17 cellular contexts compared by ENCODE assay signal in the genomic region with DNA sequence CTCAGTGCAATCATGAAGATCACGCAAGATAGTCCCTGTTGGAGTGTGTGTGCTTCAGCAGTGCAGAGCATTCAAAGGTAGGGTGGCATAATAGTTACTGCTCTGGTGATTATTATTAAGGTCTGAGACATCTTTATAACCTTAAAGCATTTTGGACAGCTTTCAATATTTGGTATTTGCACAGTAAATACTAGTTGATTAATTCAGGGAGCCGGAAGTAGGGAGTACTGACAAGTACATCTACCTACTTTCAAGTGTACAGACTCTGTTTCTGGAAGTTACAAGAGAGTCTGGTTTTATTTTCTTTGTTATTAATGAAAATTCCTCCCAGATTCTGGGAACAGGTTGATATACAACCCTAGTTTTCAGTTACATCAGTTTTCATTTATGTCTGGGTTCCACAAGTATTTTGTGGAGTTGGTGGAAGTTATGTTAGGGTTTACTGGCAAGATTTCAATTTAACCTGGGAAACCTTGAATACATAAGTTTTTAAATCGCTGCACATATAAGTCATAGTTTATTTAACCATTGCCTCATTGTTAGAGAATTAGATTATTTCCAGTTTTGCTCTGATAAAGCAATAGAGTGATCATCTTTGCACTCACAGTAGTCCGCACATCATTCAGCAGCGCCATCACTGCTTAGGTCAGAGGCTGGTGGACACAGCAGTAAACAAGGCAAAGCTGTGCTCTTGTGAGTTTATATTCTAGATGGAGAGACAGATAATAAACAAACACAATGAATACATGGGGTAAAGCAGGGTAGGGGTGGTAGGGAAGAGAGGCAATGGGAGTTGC.
DNase-seq lines count a peak whose midpoint lies in the region; ATAC-seq, FAIRE-seq and TF ChIP-seq lines count a peak whose summit lies in the region.
"Had no signal": no experiment of that assay in that cellular context is flagged by ENCODE, and none has a peak within 500 bp of the region (broad histone marks: within the 10 kb centered on the region; RNA-seq: fewer than 3 reads in every experiment).

No MANE protein-coding gene starts in this region.

- in situ Hi-C loops in K562 (cut with MboI): no loop called here

- H3K27me3 ChIP-seq in HCT116 (ENCODE audit: insufficient read depth, low read length) (no peaks in the 10 kb centered on the region), K562 (ENCODE audit: control insufficient read depth in 2 of 2, insufficient read depth in 2 of 2, low read length in 2 of 2) (no peaks in the 10 kb centered on the region), pancreas (no peaks in the 10 kb centered on the region), PC-9 (ENCODE audit: insufficient read depth, low read depth) (peaks cover 17% of the 10 kb centered on the region)
- H3K27me3 ChIP-seq: BE2C had no signal

- H4K20me1 ChIP-seq in HCT116 (ENCODE audit: insufficient read depth): no peaks in the 10 kb centered on the region
- no peaks in the 10 kb centered on the region for H4K20me1 ChIP-seq in K562 (replicated peaks; ENCODE audit: control insufficient read depth, insufficient read depth, low read length)
- H4K20me1 ChIP-seq in PC-9 (ENCODE audit: insufficient read depth): no peaks in the 10 kb centered on the region

- H2AFZ ChIP-seq in HCT116 (ENCODE audit: low read depth, low read length, poor library complexity, severe bottlenecking) (peak overlapping the region; percentile 66), K562 (ENCODE audit: low read depth, low read length) (peak overlapping the region; percentile 71; the same call in 1 of the 2 replicates), PC-9 (no peak overlapping the region)

- FAIRE-seq in K562 (lab: Jason Lieb, UNC) (no peak), pancreas (lab: Jason Lieb, UNC) (no peak)
- FAIRE-seq: A549, D721Med, G401.6, GM12891, H54 had no signal

- peak overlapping the region; percentile 38 for H3K4me2 ChIP-seq in HCT116 (ENCODE audit: low read length)
- H3K4me2 ChIP-seq in K562 (ENCODE audit: insufficient read depth, low read length): peak overlapping the region; percentile 43; the same call in 1 of the 2 replicates
- H3K4me2 ChIP-seq in PC-9: no peak overlapping the region
- H3K4me2 ChIP-seq: A549 had no signal

- H3K4me1 ChIP-seq in HCT116 (ENCODE audit: control insufficient read depth in 1 of 2, insufficient read depth in 2 of 2, low read length in 2 of 2): peaks cover 0 to 11% of the 10 kb centered on the region in 2 experiments; a peak in 1 of 4 replicates
- H3K4me1 ChIP-seq in K562 (replicated peaks in 1 of 2; ENCODE audit: control insufficient read depth in 2 of 2, insufficient read depth in 2 of 2, low read length in 2 of 2): peaks cover 0 to 3% of the 10 kb centered on the region in 2 experiments; a peak in 2 of 5 replicates
- peaks cover 0 to 11% (median 11%) of the 10 kb centered on the region in 3 donors for H3K4me1 ChIP-seq in pancreas
- H3K4me1 ChIP-seq in PC-9 (replicated peaks; ENCODE audit: insufficient read depth): no peaks in the 10 kb centered on the region
- H3K4me1 ChIP-seq: A549, BE2C had no signal

- RAD21 ChIA-PET in HCT116 (lab: Charles Lee; ENCODE audit: low non-redundant PET in 1 of 2, low total read pairs in 2 of 2, uncharacterized antibody in 2 of 2, unreplicated experiment in 2 of 2): interaction anchor here in 1 of 2 experiments (1.1 kb wide), 1 partner anchor 90 kb away, joined by 3 read pairs; no protein-coding TSS in a partner anchor

- no peaks in the 10 kb centered on the region for H3K79me2 ChIP-seq in HCT116 (ENCODE audit: insufficient read depth, low read length)
- H3K79me2 ChIP-seq in K562 (ENCODE audit: control insufficient read depth, insufficient read depth, low read length): no peaks in the 10 kb centered on the region
- H3K79me2 ChIP-seq in PC-9 (ENCODE audit: low read depth): no peaks in the 10 kb centered on the region

- no peak for TF ChIP-seq CTCF in HCT116 (IDR thresholded peaks at IDR 0.05 in 2 of 3, conservative IDR thresholded peaks at IDR 0.05 in 1 of 3; ENCODE audit: borderline replicate concordance in 1 of 3, insufficient read depth in 1 of 3, low read depth in 2 of 3, low read length in 2 of 3)
- TF ChIP-seq CTCF in K562 (IDR thresholded peaks at IDR 0.05 in 2 of 3, conservative IDR thresholded peaks at IDR 0.05 in 1 of 3; ENCODE audit: insufficient read depth in 2 of 3, low read depth in 1 of 3, low read length in 3 of 3): no peak
- TF ChIP-seq CTCF in pancreas (IDR thresholded peaks at IDR 0.05): no peak
- TF ChIP-seq CTCF in PC-9 (conservative IDR thresholded peaks at IDR 0.05): no peak

- TF ChIP-seq POLR2A in HCT116 (IDR thresholded peaks at IDR 0.05; ENCODE audit: borderline replicate concordance, extremely low read depth, insufficient read depth, insufficient read length) (no peak), K562 (conservative IDR thresholded peaks at IDR 0.05) (no peak)

- POLR2A ChIA-PET in HCT116 (lab: Charles Lee) (no interaction called here), K562 (lab: Yijun Ruan, JAX) (no interaction called here), PC-9 (lab: Charles Lee; ENCODE audit: unreplicated experiment) (no interaction called here)

- CTCF ChIA-PET in HCT116 (lab: Charles Lee) (interaction anchor here (0.9 to 1.5 kb wide), 5 partner anchors 10 to 208 kb away, joined by 3 to 23 read pairs (median 3); no protein-coding TSS in a partner anchor), K562 (lab: Yijun Ruan, JAX; ENCODE audit: low intra/inter-chr PET ratio) (no interaction called here), PC-9 (lab: Charles Lee) (no interaction called here)

- no peak for DNase-seq in HCT116 (ENCODE audit: low read depth, low spot score)
- no peak for DNase-seq in K562 (ENCODE audit: extremely low read depth in 1 of 4, low spot score in 3 of 4)
- no peak for DNase-seq in pancreas
- no peak for DNase-seq in NCI-H526 treated with DMSO at 0.1 percent for 48 hours (lab: John Stamatoyannopoulos, UW)
- no peak for DNase-seq in midbrain (lab: John Stamatoyannopoulos, UW)
- DNase-seq in PC-9: no peak
- DNase-seq: CD8-positive, alpha-beta T cell; DMS153; DMS79 treated with DMSO at 0.1 percent for 48 hours; EL had no signal

- H3K9me1 ChIP-seq in K562 (ENCODE audit: control insufficient read depth, insufficient read depth, low read length): no peaks in the 10 kb centered on the region

- H3K9ac ChIP-seq in HCT116 (ENCODE audit: low read length) (no peak overlapping the region), K562 (ENCODE audit: insufficient read depth in 1 of 2, low read depth in 2 of 2, low read length in 2 of 2) (no peak overlapping the region)

- H3F3A ChIP-seq in PC-9 (ENCODE audit: insufficient read depth, low read depth): no peaks in the 10 kb centered on the region

- no peak for TF ChIP-seq EP300 in K562 (IDR thresholded peaks at IDR 0.05; ENCODE audit: low read length)

- intact Hi-C loops in HCT116 (cut with micrococcal nuclease): no loop called here
- intact Hi-C loops in K562 (cut with micrococcal nuclease): no loop called here
- intact Hi-C loops in pancreas (cut with DNase I): no loop called here
- intact Hi-C loops in PC-9 (cut with micrococcal nuclease; ENCODE audit: unreplicated experiment): no loop called here

- ATAC-seq in HCT116 (peak; percentile 53), K562 (peak; percentile 28; the same call in 2 of the 3 replicates), pancreas (peak; percentile 64 to 73 (median 70)), HG02840 (IDR thresholded peaks at IDR 0.05; ENCODE audit: low FRiP score, unreplicated experiment) (no peak)
- ATAC-seq: CD8-positive, alpha-beta T cell had no signal

- H3K9me2 ChIP-seq in HCT116 (ENCODE audit: insufficient read depth) (no peaks in the 10 kb centered on the region), PC-9 (ENCODE audit: insufficient read depth) (no peaks in the 10 kb centered on the region)

- TF ChIP-seq RAD21 in HCT116 (IDR thresholded peaks at IDR 0.05; ENCODE audit: low read depth) (no peak), K562 (CRISPR knock-in tag; conservative IDR thresholded peaks at IDR 0.05 in 1 of 2, IDR thresholded peaks at IDR 0.05 in 1 of 2) (no peak)

- no peak overlapping the region for H3K27ac ChIP-seq in HCT116 (ENCODE audit: low read depth, low read length)
- H3K27ac ChIP-seq in K562 (ENCODE audit: extremely low read depth, low read depth, low read length): no peak overlapping the region
- H3K27ac ChIP-seq in pancreas: peak overlapping the region in 1 of 4 donors; percentile 24
- no peak overlapping the region for H3K27ac ChIP-seq in PC-9
- H3K27ac ChIP-seq: A549 had no signal

- WGBS in K562 (ENCODE audit: insufficient coverage, low coverage, missing lambda C conversion rate): 4% methylated on average over 5 of the region's 5 CpGs
- WGBS in pancreas, 2 donors: 49 to 53% methylated on average over 5 of the region's 5 CpGs

- H3K36me3 ChIP-seq in HCT116 (ENCODE audit: control insufficient read depth in 1 of 2, insufficient read depth in 2 of 2, low read length in 2 of 2): no peaks in the 10 kb centered on the region
- no peaks in the 10 kb centered on the region for H3K36me3 ChIP-seq in K562 (ENCODE audit: control insufficient read depth, insufficient read depth, low read length)
- H3K36me3 ChIP-seq in pancreas: no peaks in the 10 kb centered on the region
- H3K36me3 ChIP-seq in PC-9 (ENCODE audit: low read depth): no peaks in the 10 kb centered on the region
- H3K36me3 ChIP-seq: BE2C had no signal

- H3K9me3 ChIP-seq in HCT116 (ENCODE audit: control insufficient read depth in 1 of 2, insufficient read depth in 1 of 2, low read depth in 1 of 2, low read length in 2 of 2) (no peaks in the 10 kb centered on the region), K562 (replicated peaks; ENCODE audit: control insufficient read depth, insufficient read depth, low read depth, low read length) (no peaks in the 10 kb centered on the region), pancreas (no peaks in the 10 kb centered on the region), PC-9 (ENCODE audit: insufficient read depth, low read depth) (no peaks in the 10 kb centered on the region)
- H3K9me3 ChIP-seq: A549, BE2C had no signal

- H3K4me3 ChIP-seq in HCT116 (replicated peaks in 1 of 2; ENCODE audit: low read depth in 1 of 2, low read length in 2 of 2) (no peak overlapping the region; a peak in 1 of 4 replicates), K562 (no peak overlapping the region), pancreas (no peak overlapping the region), PC-9 (no peak overlapping the region)
- H3K4me3 ChIP-seq: A549 had no signal

- no TSS peak for BruUV-seq in HCT116 (replicated peaks; lab: Mats Ljungman, UMichigan)
- BruUV-seq in K562 (replicated peaks; lab: Mats Ljungman, UMichigan): no TSS peak
- no TSS peak for BruUV-seq in PC-9 (replicated peaks; lab: Mats Ljungman, UMichigan)

TF ChIP-seq in HCT116, 20 proteins besides CTCF, POLR2A, EP300 and RAD21 (continues in another document):
- no peak for TF ChIP-seq YY1 (IDR thresholded peaks at IDR 0.05; ENCODE audit: extremely low read depth, insufficient replicate concordance, low read depth, low read length)

TF ChIP-seq in K562, 482 proteins besides CTCF, POLR2A, EP300 and RAD21 (continues in another document):
- TF ChIP-seq JUN (IDR thresholded peaks at IDR 0.05; ENCODE audit: borderline replicate concordance, low read depth, low read length): no peak
- no peak for TF ChIP-seq JUN (CRISPR knock-in tag; IDR thresholded peaks at IDR 0.05; ENCODE audit: borderline replicate concordance)
- TF ChIP-seq ESRRA (IDR thresholded peaks at IDR 0.05; ENCODE audit: borderline replicate concordance, low read depth): no peak
- TF ChIP-seq ELF2 (CRISPR knock-in tag; IDR thresholded peaks at IDR 0.05): no peak
